ENCODE assay signal across 12 cellular contexts in the genomic region with DNA sequence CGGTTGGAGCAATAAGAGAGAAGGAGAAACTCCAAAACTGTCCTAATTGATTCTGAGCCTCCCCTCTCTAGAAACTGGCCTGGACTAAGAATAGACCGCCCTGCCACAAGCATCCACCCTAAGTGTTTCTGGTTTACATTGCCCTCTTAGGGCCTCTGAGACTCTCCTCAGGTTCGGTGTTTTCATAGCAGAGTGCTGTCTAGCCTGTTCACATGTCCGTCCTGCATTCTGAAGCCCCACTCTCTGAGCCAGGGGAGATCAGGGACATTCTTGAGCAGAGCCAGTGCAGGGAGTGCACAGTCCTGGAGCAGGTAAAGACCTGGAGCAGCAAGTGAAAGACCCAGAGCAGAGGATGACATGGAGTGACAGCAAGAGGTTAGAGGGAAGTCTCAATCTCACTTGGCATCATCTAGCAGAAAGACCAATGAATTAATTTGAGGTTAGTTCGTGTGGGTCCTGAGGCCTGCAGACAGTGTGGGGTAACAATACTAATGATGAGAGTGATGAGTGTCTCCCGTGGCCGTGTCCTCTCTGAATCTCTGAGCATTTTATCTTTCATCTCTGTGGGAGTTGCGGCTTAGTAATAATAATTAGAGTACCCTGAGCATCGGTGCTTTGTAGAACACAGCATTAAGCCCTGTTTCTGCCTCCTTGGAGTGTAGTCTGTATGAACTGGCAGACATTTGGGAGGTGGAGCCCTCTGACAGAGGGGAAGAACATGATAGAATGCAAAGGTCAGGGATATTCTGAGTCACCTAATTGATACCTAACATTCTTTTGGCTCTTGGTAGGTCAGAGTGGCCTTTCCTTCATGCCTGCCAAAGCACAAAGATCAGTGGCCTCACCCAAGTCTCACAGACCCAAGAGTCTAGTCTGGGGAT. TPM values are rescaled to one million over a fixed set of nuclear protein-coding genes. Genes with fewer than 3 reads are reported as not detected.
DNase-seq lines count a peak whose midpoint lies in the region; ATAC-seq and TF ChIP-seq lines count a peak whose summit lies in the region.
"Had no signal": no experiment of that assay in that cellular context is flagged by ENCODE, and none has a peak within 500 bp of the region (broad histone marks: within the 10 kb centered on the region; RNA-seq: fewer than 3 reads in every experiment).

No MANE protein-coding gene starts in this region.

- H3K27me3 ChIP-seq in KMS-11 (ENCODE audit: insufficient read depth, low read depth) (no peaks in the 10 kb centered on the region), esophagus squamous epithelium (no peaks in the 10 kb centered on the region), trophoblast cell (ENCODE audit: insufficient read depth, low read length) (no peaks in the 10 kb centered on the region), aorta (ENCODE audit: control insufficient read depth in 1 of 2, insufficient read depth in 2 of 2, low read length in 1 of 2) (no peaks in the 10 kb centered on the region)
- H3K27me3 ChIP-seq: transverse colon had no signal

- H4K8ac ChIP-seq in trophoblast cell (ENCODE audit: low read depth, low read length): peak overlapping the region; percentile 14

- no peak overlapping the region for H3K23ac ChIP-seq in trophoblast cell (ENCODE audit: low read length)

- H3K79me2 ChIP-seq in KMS-11 (ENCODE audit: insufficient read depth, low read depth): no peaks in the 10 kb centered on the region
- no peaks in the 10 kb centered on the region for H3K79me2 ChIP-seq in trophoblast cell (ENCODE audit: control insufficient read depth, insufficient read depth, low read length, poor library complexity)

- DNase-seq in esophagus squamous epithelium (lab: John Stamatoyannopoulos, UW) (no peak), trophoblast cell (peak; percentile 30 to 64), aorta (no peak), GM10248 (ENCODE audit: extremely low spot score) (no peak)
- DNase-seq: activated CD4-positive, alpha-beta memory T cell treated with anti-CD3 and anti-CD28 coated beads, Interleukin-2, amount 10 ng/mL, durations not matched to agents 7 days and 5 days; NCI-H2029; T-helper 2 cell; transverse colon had no signal

- peak overlapping the region; percentile 32 for H2BK5ac ChIP-seq in trophoblast cell (ENCODE audit: low read depth, low read length, poor library complexity)

- H3K9me3 ChIP-seq in esophagus squamous epithelium: no peaks in the 10 kb centered on the region
- H3K9me3 ChIP-seq in trophoblast cell (ENCODE audit: insufficient read depth, low read depth, low read length): no peaks in the 10 kb centered on the region
- H3K9me3 ChIP-seq in aorta (ENCODE audit: control insufficient read depth, low read length): no peaks in the 10 kb centered on the region
- H3K9me3 ChIP-seq: transverse colon had no signal

- no peak overlapping the region for H2AK5ac ChIP-seq in trophoblast cell (ENCODE audit: low read length)

- no peak for TF ChIP-seq POLR2A in esophagus squamous epithelium (IDR thresholded peaks at IDR 0.05)

- peak overlapping the region; percentile 74 for H2BK120ac ChIP-seq in trophoblast cell (ENCODE audit: insufficient read depth, low read length, poor library complexity)

- H3K36me3 ChIP-seq in KMS-11 (ENCODE audit: insufficient read depth): no peaks in the 10 kb centered on the region
- peaks cover 0 to 34% (median 5%) of the 10 kb centered on the region in 3 donors for H3K36me3 ChIP-seq in esophagus squamous epithelium
- H3K36me3 ChIP-seq in trophoblast cell (ENCODE audit: control insufficient read depth in 1 of 2, insufficient read depth in 2 of 2, low read length in 2 of 2): peaks cover 3 to 8% of the 10 kb centered on the region in 2 experiments
- no peaks in the 10 kb centered on the region for H3K36me3 ChIP-seq in aorta (ENCODE audit: control insufficient read depth in 1 of 2, insufficient read depth in 2 of 2, low read length in 1 of 2)
- H3K36me3 ChIP-seq: transverse colon had no signal

- H4K20me1 ChIP-seq in KMS-11 (ENCODE audit: insufficient read depth): no peaks in the 10 kb centered on the region

- POLR2A ChIA-PET in GM10248 (lab: Yijun Ruan, JAX): no interaction called here

- H3K4me1 ChIP-seq in KMS-11 (ENCODE audit: low read depth, poor library complexity, severe bottlenecking): peaks cover 35% of the 10 kb centered on the region
- H3K4me1 ChIP-seq in esophagus squamous epithelium: peaks cover 26 to 93% (median 61%) of the 10 kb centered on the region in 3 donors
- H3K4me1 ChIP-seq in trophoblast cell (ENCODE audit: control insufficient read depth in 1 of 2, insufficient read depth in 2 of 2, low read length in 2 of 2): peaks cover 20 to 36% of the 10 kb centered on the region in 2 experiments
- H3K4me1 ChIP-seq in aorta (ENCODE audit: control insufficient read depth in 1 of 2, insufficient read depth in 2 of 2, low read length in 2 of 2): peaks cover 1 to 3% of the 10 kb centered on the region in 2 donors
- H3K4me1 ChIP-seq: HAP-1 had no signal

- H2BK12ac ChIP-seq in trophoblast cell (ENCODE audit: low read length): peak overlapping the region; percentile 67

- H4K91ac ChIP-seq in trophoblast cell (ENCODE audit: low read depth, low read length): peak overlapping the region; percentile 65

- H3K14ac ChIP-seq in trophoblast cell (ENCODE audit: low read length): peak overlapping the region; percentile 76

- CTCF ChIA-PET in GM10248 (lab: Yijun Ruan, JAX): interaction anchor here (1.1 to 9.4 kb wide), 4 partner anchors 13 to 106 kb away, joined by 3 to 107 read pairs (median 38); a partner anchor contains a TSS

- H3K4me3 ChIP-seq in KMS-11 (IDR thresholded peaks at IDR 0.05; ENCODE audit: insufficient read depth, low read depth, low read length) (no peak overlapping the region), esophagus squamous epithelium (no peak overlapping the region), trophoblast cell (ENCODE audit: low read depth, low read length) (no peak overlapping the region), aorta (ENCODE audit: low read length in 2 of 2) (no peak overlapping the region)
- H3K4me3 ChIP-seq: HAP-1, transverse colon had no signal

- H3K4me2 ChIP-seq in KMS-11: peak overlapping the region; percentile 11; the same call in 1 of the 2 replicates
- H3K4me2 ChIP-seq in trophoblast cell (ENCODE audit: low read length): no peak overlapping the region

- H3K4ac ChIP-seq in trophoblast cell (ENCODE audit: low read depth, low read length): peak overlapping the region; percentile 19

- H3K18ac ChIP-seq in trophoblast cell (ENCODE audit: low read length): peak overlapping the region; percentile 0

- intact Hi-C loops in esophagus squamous epithelium (cut with DNase I): no loop called here
- intact Hi-C loops in aorta (cut with DNase I): no loop called here

- 59 to 66% methylated on average over 7 to 8 of the region's 9 CpGs for WGBS in esophagus squamous epithelium, 2 donors
- WGBS in trophoblast cell (ENCODE audit: extremely low coverage, insufficient coverage, insufficient read length): no CpG with 5 or more reads among the region's 9 CpGs
- WGBS in aorta, 2 donors: 85 to 86% methylated on average over 9 of the region's 9 CpGs

- H2AFZ ChIP-seq in KMS-11 (ENCODE audit: low read depth): no peak overlapping the region
- H2AFZ ChIP-seq in trophoblast cell (ENCODE audit: insufficient read depth, low read length, poor library complexity): no peak overlapping the region

- ATAC-seq in GM18870 (IDR thresholded peaks at IDR 0.05; ENCODE audit: unreplicated experiment) (peak; percentile 34), aorta (ENCODE audit: low FRiP score) (no peak), GM21447 (IDR thresholded peaks at IDR 0.05; ENCODE audit: unreplicated experiment) (no peak)

- H3K79me1 ChIP-seq in trophoblast cell (ENCODE audit: low read length): peaks cover 13% of the 10 kb centered on the region

- H3K27ac ChIP-seq in KMS-11: peak overlapping the region; percentile 49
- H3K27ac ChIP-seq in esophagus squamous epithelium: peak overlapping the region; percentile 10 to 28 (median 20)
- peak overlapping the region; percentile 54 for H3K27ac ChIP-seq in trophoblast cell (ENCODE audit: low read depth, low read length)
- no peak overlapping the region for H3K27ac ChIP-seq in aorta (ENCODE audit: low read depth in 1 of 2, low read length in 2 of 2)
- H3K27ac ChIP-seq: transverse colon had no signal

- no peak for TF ChIP-seq CTCF in KMS-11 (conservative IDR thresholded peaks at IDR 0.05; ENCODE audit: low read depth, low read length)
- TF ChIP-seq CTCF in esophagus squamous epithelium (IDR thresholded peaks at IDR 0.05): no peak
- no peak for TF ChIP-seq CTCF in GM10248 (IDR thresholded peaks at IDR 0.05; ENCODE audit: control extremely low read depth, extremely low read depth, low read depth, missing control alignments)

- H3K9ac ChIP-seq in KMS-11 (no peak overlapping the region; the same call in 1 of the 2 replicates), trophoblast cell (ENCODE audit: low read length) (no peak overlapping the region)

- H4K12ac ChIP-seq in trophoblast cell (ENCODE audit: low read depth, low read length): no peak overlapping the region

RNA-seq across cellular contexts. Expression of a gene that starts 24.6 kb away (rescaled TPM):
- 10 to 100 TPM; 18.4 to 37.6 (median 29.8) TPM for total RNA-seq in esophagus squamous epithelium
- polyA plus RNA-seq in trophoblast cell (2013): 19.2 and 19.4 TPM in 2 replicates
- total RNA-seq in aorta: 10 to 100 TPM; 38.2 to 44.1 TPM
- polyA plus RNA-seq in aorta: 10 to 100 TPM; 13.6 to 17.0 TPM

RNA-seq across cellular contexts. Expression of a gene that starts 29.0 kb away (rescaled TPM):
- total RNA-seq in esophagus squamous epithelium: 10 to 100 TPM; 20.4 to 36.9 (median 30.5) TPM
- 6.6 and 7.8 TPM in 2 replicates for polyA plus RNA-seq in trophoblast cell (2013)
- total RNA-seq in aorta: 10 to 100 TPM in 1 of 2 donors, 1 to 10 TPM in 1; 9.6 to 12.6 TPM
- 10 to 100 TPM in 1 of 2 donors, 1 to 10 TPM in 1; 7.0 to 10.5 TPM for polyA plus RNA-seq in aorta

RNA-seq across cellular contexts. Expression of a gene that starts 39.8 kb away (rescaled TPM):
- total RNA-seq in esophagus squamous epithelium (10 to 100 TPM; 26.5 to 58.9 (median 39.7) TPM), aorta (10 to 100 TPM in 1 of 2 donors, 1 to 10 TPM in 1; 6.7 to 11.1 TPM)
- 5.1 and 5.5 TPM in 2 replicates for polyA plus RNA-seq in trophoblast cell (2013)
- polyA plus RNA-seq in aorta: 10 to 100 TPM; 14.3 to 51.8 TPM

Comparison
In these comparisons a context has a peak if more than half of its experiments do, and no peak if none do; other contexts are left out.
1. H3K27ac ChIP-seq: peak in KMS-11 (single experiment), esophagus squamous epithelium (4 of 4) and trophoblast cell (single experiment); none in aorta (0 of 2).
2. DNase-seq: peak in trophoblast cell (2 of 2); none in esophagus squamous epithelium (single experiment), aorta (0 of 2) and GM10248 (single experiment).